Comparison of ENCODE assay signal across 23 cellular contexts in the genomic region with DNA sequence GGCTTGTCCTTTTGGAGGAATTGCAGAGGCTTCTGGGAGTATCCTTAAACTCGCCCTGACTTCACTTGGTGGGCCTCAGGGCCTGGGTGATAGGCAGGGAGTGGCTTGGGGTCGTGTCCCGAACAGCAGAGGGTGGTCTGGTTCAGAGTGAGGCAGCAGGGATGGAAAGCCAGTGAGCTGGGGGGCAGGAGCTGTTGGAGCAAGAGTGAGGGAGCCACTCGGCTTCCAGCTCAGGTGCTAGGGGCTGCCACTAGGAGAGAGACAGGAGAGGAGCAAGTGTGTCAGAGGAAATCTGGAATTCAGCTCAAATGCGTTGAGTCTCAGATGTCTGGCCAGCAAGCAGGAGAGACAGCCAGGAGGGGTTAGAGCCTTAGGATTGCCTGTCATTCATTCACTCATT.
"Had no signal": no experiment of that assay in that cellular context is flagged by ENCODE, and none has a peak within 500 bp of the region (broad histone marks: within the 10 kb centered on the region; RNA-seq: fewer than 3 reads in every experiment).

No MANE protein-coding gene starts in this region.

- H3K27ac Mint-ChIP-seq: memory B cell; nephron; stimulated activated memory B cell treated with anti-CD40 and anti-IgM and Interleukin-4, amounts not matched to agents 10 μg/mL and 1 μg/mL and 100 μg/mL, for 72 hours; stimulated activated naive CD8-positive, alpha-beta T cell treated with anti-CD3 and anti-CD28 coated beads, Interleukin-15, Interleukin-2, amounts not matched to agents 100 ng/mL and 50 ng/mL, for 24 hours had no signal

- H3K27me3 ChIP-seq: testis, tibial nerve had no signal

- H3K79me2 ChIP-seq: parathyroid adenoma had no signal

- ATAC-seq: gastrocnemius medialis; heart right ventricle; left lobe of liver; psoas muscle; sciatic nerve; stimulated activated memory B cell treated with anti-CD40 and anti-IgM and Interleukin-4, amounts not matched to agents 10 μg/mL and 1 μg/mL and 100 μg/mL, for 72 hours had no signal

- H2AFZ ChIP-seq: parathyroid adenoma had no signal

- H3K36me3 Mint-ChIP-seq: memory B cell; naive B cell; stimulated activated memory B cell treated with anti-CD40 and anti-IgM and Interleukin-4, amounts not matched to agents 10 μg/mL and 1 μg/mL and 100 μg/mL, for 72 hours had no signal

- DNase-seq: cortex of kidney; effector memory CD4-positive, alpha-beta T cell; gastrocnemius medialis; heart right ventricle; midbrain; naive B cell; psoas muscle; retina; spleen; stimulated activated CD4-positive, alpha-beta T cell treated with anti-CD3 and anti-CD28 coated beads, Interleukin-15, amount 100 ng/mL, for 24 hours; stimulated activated CD4-positive, alpha-beta T cell treated with anti-CD3 and anti-CD28 coated beads, Interleukin-1b, Interleukin-23, amount 100 ng/mL, for 48 hours; stimulated activated CD4-positive, alpha-beta T cell treated with anti-CD3 and anti-CD28 coated beads, Interleukin-4, amount 100 ng/mL, for 24 hours; testis had no signal

- H3K4me3 ChIP-seq: esophagus muscularis mucosa, gastrocnemius medialis, heart right ventricle, psoas muscle, spleen, testis, tibial nerve had no signal

- H3K36me3 ChIP-seq: esophagus muscularis mucosa, gastrocnemius medialis, heart right ventricle, spleen, tibial nerve had no signal

- H3K27me3 Mint-ChIP-seq: stimulated activated naive CD8-positive, alpha-beta T cell treated with anti-CD3 and anti-CD28 coated beads, Interleukin-15, Interleukin-2, amounts not matched to agents 100 ng/mL and 50 ng/mL, for 24 hours had no signal

- H3K9me3 Mint-ChIP-seq: memory B cell, naive B cell, nephron had no signal

- H3K4me1 Mint-ChIP-seq: naive B cell; nephron; stimulated activated memory B cell treated with anti-CD40 and anti-IgM and Interleukin-4, amounts not matched to agents 10 μg/mL and 1 μg/mL and 100 μg/mL, for 72 hours had no signal

- H3K4me1 ChIP-seq: esophagus muscularis mucosa, gastrocnemius medialis, heart right ventricle, parathyroid adenoma, psoas muscle, spleen, tibial nerve had no signal

- H3K27ac ChIP-seq: epithelial cell of prostate, esophagus muscularis mucosa, gastrocnemius medialis, heart right ventricle, parathyroid adenoma, psoas muscle, spleen, testis, tibial nerve had no signal

- H3K4me3 Mint-ChIP-seq: memory B cell; naive B cell; nephron; stimulated activated memory B cell treated with anti-CD40 and anti-IgM and Interleukin-4, amounts not matched to agents 10 μg/mL and 1 μg/mL and 100 μg/mL, for 72 hours; stimulated activated naive CD8-positive, alpha-beta T cell treated with anti-CD3 and anti-CD28 coated beads, Interleukin-15, Interleukin-2, amounts not matched to agents 100 ng/mL and 50 ng/mL, for 24 hours had no signal

- H3K9ac ChIP-seq: parathyroid adenoma had no signal

- H3K9me3 ChIP-seq: esophagus muscularis mucosa, gastrocnemius medialis, heart right ventricle, psoas muscle, spleen, testis, tibial nerve had no signal
